In genomic region chr2:100632759-100633158, GRCh38 we compare ENCODE assay signal across 2 cellular contexts.
TF ChIP-seq lines count a peak whose summit lies in the region.

No MANE protein-coding gene starts in this region.

TF ChIP-seq in HepG2, 621 proteins besides CTCF, POLR2A, EP300 and RAD21 (continued from another document):
- TF ChIP-seq MNT (IDR thresholded peaks at IDR 0.05), result no peak
- TF ChIP-seq PLRG1 (conservative IDR thresholded peaks at IDR 0.05), result no peak
- TF ChIP-seq PTBP1 (IDR thresholded peaks at IDR 0.05; ENCODE audit: low read depth, low read length, poor library complexity, severe bottlenecking), result no peak
- no peak for TF ChIP-seq AGO1 (IDR thresholded peaks at IDR 0.05; ENCODE audit: low read depth, low read length, poor library complexity, severe bottlenecking)
- TF ChIP-seq THAP8 (CRISPR knock-in tag; IDR thresholded peaks at IDR 0.05; ENCODE audit: borderline replicate concordance), result no peak
- no peak for TF ChIP-seq ELK4 (CRISPR knock-in tag; IDR thresholded peaks at IDR 0.05; ENCODE audit: borderline replicate concordance)
- no peak for TF ChIP-seq NR2C2 (CRISPR knock-in tag; IDR thresholded peaks at IDR 0.05; ENCODE audit: borderline replicate concordance)
- TF ChIP-seq ZFP41 (CRISPR knock-in tag; IDR thresholded peaks at IDR 0.05; ENCODE audit: borderline replicate concordance), result no peak
- TF ChIP-seq ZNF30 (CRISPR knock-in tag; IDR thresholded peaks at IDR 0.05), result no peak
- TF ChIP-seq ZNF446 (CRISPR knock-in tag; IDR thresholded peaks at IDR 0.05), result no peak
- no peak for TF ChIP-seq KLF6 (CRISPR knock-in tag; IDR thresholded peaks at IDR 0.05)
- no peak for TF ChIP-seq CCAR2 (optimal IDR thresholded peaks at IDR 0.05; ENCODE audit: low read depth, low read length)
- no peak for TF ChIP-seq ATF3 (CRISPR knock-in tag; IDR thresholded peaks at IDR 0.05)
- TF ChIP-seq MTF2 (CRISPR knock-in tag; IDR thresholded peaks at IDR 0.05; ENCODE audit: borderline replicate concordance), result no peak
- no peak for TF ChIP-seq ZNF232 (CRISPR knock-in tag; IDR thresholded peaks at IDR 0.05; ENCODE audit: borderline replicate concordance)
TF ChIP-seq in HepG2: peak in this region for 0.

TF ChIP-seq in GM12878, 131 proteins besides CTCF, POLR2A, EP300 and RAD21 (continued from another document):
- no peak for TF ChIP-seq ZBTB4 (CRISPR knock-in tag; IDR thresholded peaks at IDR 0.05)
- TF ChIP-seq SKIL (IDR thresholded peaks at IDR 0.05; ENCODE audit: low read depth, poor library complexity, severe bottlenecking), result no peak
- no peak for TF ChIP-seq CBX5 (IDR thresholded peaks at IDR 0.05; ENCODE audit: low read depth)
- TF ChIP-seq MEF2A (IDR thresholded peaks at IDR 0.05; ENCODE audit: insufficient read depth, low read depth, low read length), result no peak
- TF ChIP-seq BRCA1 (IDR thresholded peaks at IDR 0.05; ENCODE audit: low read depth, low read length), result no peak
- no peak for TF ChIP-seq NRF1 (conservative IDR thresholded peaks at IDR 0.05; ENCODE audit: low read depth, low read length)
- no peak for TF ChIP-seq PRDM15 (CRISPR knock-in tag; IDR thresholded peaks at IDR 0.05)
- TF ChIP-seq HDAC2 (IDR thresholded peaks at IDR 0.05), result no peak
- no peak for TF ChIP-seq CHD1 (IDR thresholded peaks at IDR 0.05; ENCODE audit: low read depth, low read length)
- TF ChIP-seq BCL11A (IDR thresholded peaks at IDR 0.05; ENCODE audit: low read depth, low read length), result no peak
- no peak for TF ChIP-seq TARDBP (IDR thresholded peaks at IDR 0.05; ENCODE audit: borderline replicate concordance)
- no peak for TF ChIP-seq NFYA (IDR thresholded peaks at IDR 0.05; ENCODE audit: borderline replicate concordance, low read depth, low read length)
- no peak for TF ChIP-seq SP1 (IDR thresholded peaks at IDR 0.05; ENCODE audit: low read depth, low read length)
- TF ChIP-seq USF2 (IDR thresholded peaks at IDR 0.05; ENCODE audit: borderline replicate concordance, low read depth, low read length), result no peak
- TF ChIP-seq IRF4 (IDR thresholded peaks at IDR 0.05; ENCODE audit: low read depth, low read length), result no peak
- no peak for TF ChIP-seq ATF7 (IDR thresholded peaks at IDR 0.05; ENCODE audit: low read depth)
- TF ChIP-seq CBX3 (IDR thresholded peaks at IDR 0.05; ENCODE audit: borderline replicate concordance, low read depth), result no peak
